26 cellular contexts compared by ENCODE assay signal in the genomic region with DNA sequence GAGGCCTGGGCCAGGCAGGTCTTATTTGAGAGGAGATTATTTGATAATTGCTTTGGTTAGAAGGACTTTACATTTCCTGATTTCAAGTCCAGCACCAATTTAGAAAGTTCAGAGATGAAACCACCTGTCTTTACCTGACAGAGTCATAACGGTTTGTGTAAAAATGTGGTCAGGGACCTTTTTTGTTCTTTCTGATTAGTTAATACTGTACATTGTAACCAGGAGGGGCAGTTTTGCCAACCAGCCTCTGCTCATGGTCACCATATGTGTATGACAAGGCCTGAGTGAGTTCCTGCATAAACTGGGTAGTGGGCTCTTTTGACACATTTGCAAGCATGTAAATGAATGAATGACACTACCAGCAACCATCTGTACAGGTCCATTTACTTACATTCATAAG.
"Had no signal": no experiment of that assay in that cellular context is flagged by ENCODE, and none has a peak within 500 bp of the region (broad histone marks: within the 10 kb centered on the region; RNA-seq: fewer than 3 reads in every experiment).

No MANE protein-coding gene starts in this region.

- H3K4me3 ChIP-seq: esophagus squamous epithelium, gastrocnemius medialis, heart right ventricle, left lung, lower lobe of right lung, mucosa of descending colon had no signal

- FAIRE-seq: endometrium, islet of Langerhans, keratinocyte had no signal

- H3K4me1 ChIP-seq: esophagus squamous epithelium, gastrocnemius medialis, left lung, lower lobe of right lung had no signal

- DNase-seq: cortex of kidney; effector CD8-positive, alpha-beta T cell; effector memory CD8-positive, alpha-beta T cell; endodermal cell; erythroblast; esophagus squamous epithelium; foreskin fibroblast; foreskin melanocyte; gastrocnemius medialis; glutamatergic neuron; head of caudate nucleus; heart right ventricle; hippocampal formation; left cardiac atrium; left lung; left ventricle myocardium superior; lower lobe of right lung; mesenchymal stem cell; mucosa of descending colon; naive B cell; naive thymus-derived CD8-positive, alpha-beta T cell had no signal

- ATAC-seq: effector memory CD8-positive, alpha-beta T cell; esophagus mucosa; gastrocnemius medialis; heart right ventricle; left cardiac atrium; left lung; left ventricle myocardium superior; lower lobe of right lung; mucosa of descending colon; naive thymus-derived CD8-positive, alpha-beta T cell had no signal

- H3K27me3 ChIP-seq: esophagus squamous epithelium, gastrocnemius medialis, heart right ventricle, left lung had no signal

- H3K9me3 ChIP-seq: esophagus squamous epithelium, gastrocnemius medialis, heart right ventricle, left lung, lower lobe of right lung, mucosa of descending colon had no signal

- H3K27ac ChIP-seq: epithelial cell of prostate, esophagus squamous epithelium, gastrocnemius medialis, heart right ventricle, left lung, lower lobe of right lung had no signal
